ENCODE assay signal across 23 cellular contexts in genomic region chr16:10833271-10833670, GRCh38. TPM values are rescaled to one million over a fixed set of nuclear protein-coding genes. Genes with fewer than 3 reads are reported as not detected.
DNase-seq lines count a peak whose midpoint lies in the region; ATAC-seq, FAIRE-seq and TF ChIP-seq lines count a peak whose summit lies in the region.
"Had no signal": no experiment of that assay in that cellular context is flagged by ENCODE, and none has a peak within 500 bp of the region (broad histone marks: within the 10 kb centered on the region; RNA-seq: fewer than 3 reads in every experiment).

No MANE protein-coding gene starts in this region.

- no peak for DNase-seq in GM12892 (ENCODE audit: insufficient read length)
- peak; percentile 49 for DNase-seq in stimulated activated naive B cell treated with anti-CD40 and anti-IgM and Interleukin-4, amounts not matched to agents 10 μg/mL and 1 μg/mL and 100 μg/mL, for 72 hours
- no peak for DNase-seq in T-helper 9 cell
- no peak for DNase-seq in activated T-cell treated with anti-CD3 and anti-CD28 coated beads, Interleukin-2, amount 50 U/mL, for 4 hours
- no peak for DNase-seq in stimulated activated CD4-positive, alpha-beta T cell treated with anti-CD3 and anti-CD28 coated beads, Interleukin-12 subunit alpha, Interleukin-12 subunit beta, amount 100 ng/mL, for 4 hours
- DNase-seq: CD4-positive, CD25-positive, alpha-beta regulatory T cell; CD8-positive, alpha-beta memory T cell; COR-L47; DMS 273 treated with DMSO at 0.1 percent for 48 hours; DMS53; GDM1; H7; HFFc6; KBM-7 had no signal

- intact Hi-C loops in dendritic cell treated with granulocyte-macrophage colony-stimulating factor and Interleukin-4, amounts not matched to agents 40 ng/mL and 50 ng/mL, for 4 days (cut with micrococcal nuclease) = no loop called here

- ATAC-seq in HG02610 (IDR thresholded peaks at IDR 0.05; ENCODE audit: unreplicated experiment) = peak; percentile 31
- ATAC-seq in stimulated activated naive B cell treated with anti-CD40 and anti-IgM and Interleukin-4, amounts not matched to agents 10 μg/mL and 1 μg/mL and 100 μg/mL, for 72 hours (replicated peaks) = peak; percentile 35 to 41
- ATAC-seq in activated T-cell treated with anti-CD3 and anti-CD28 coated beads, Interleukin-2, amount 50 U/mL, for 4 hours = no peak
- ATAC-seq: GM23338, HCT116, HepG2 had no signal

- TF ChIP-seq POLR2A in GM12892 (IDR thresholded peaks at IDR 0.05; ENCODE audit: low read depth, low read length) = no peak

- no peaks in the 10 kb centered on the region for H3K27me3 Mint-ChIP-seq in dendritic cell treated with granulocyte-macrophage colony-stimulating factor and Interleukin-4, amounts not matched to agents 40 ng/mL and 50 ng/mL, for 4 days
- H3K27me3 Mint-ChIP-seq in stimulated activated naive B cell treated with anti-CD40 and anti-IgM and Interleukin-4, amounts not matched to agents 10 μg/mL and 1 μg/mL and 100 μg/mL, for 72 hours = no peaks in the 10 kb centered on the region
- H3K27me3 Mint-ChIP-seq in activated T-cell treated with anti-CD3 and anti-CD28 coated beads, Interleukin-2, amount 50 U/mL, for 4 hours (ENCODE audit: low read depth) = peaks cover 4% of the 10 kb centered on the region
- H3K27me3 Mint-ChIP-seq: B cell; CD4-positive, CD25-positive, alpha-beta regulatory T cell; IgD-negative memory B cell had no signal

- no peaks in the 10 kb centered on the region for H3K36me3 Mint-ChIP-seq in dendritic cell treated with granulocyte-macrophage colony-stimulating factor and Interleukin-4, amounts not matched to agents 40 ng/mL and 50 ng/mL, for 4 days (ENCODE audit: low read depth)
- peaks cover 1 to 4% of the 10 kb centered on the region in 2 donors for H3K36me3 Mint-ChIP-seq in stimulated activated naive B cell treated with anti-CD40 and anti-IgM and Interleukin-4, amounts not matched to agents 10 μg/mL and 1 μg/mL and 100 μg/mL, for 72 hours
- H3K36me3 Mint-ChIP-seq in activated T-cell treated with anti-CD3 and anti-CD28 coated beads, Interleukin-2, amount 50 U/mL, for 4 hours (ENCODE audit: insufficient read depth) = no peaks in the 10 kb centered on the region
- H3K36me3 Mint-ChIP-seq: CD4-positive, CD25-positive, alpha-beta regulatory T cell; CD8-positive, alpha-beta memory T cell; IgD-negative memory B cell had no signal

- no peak overlapping the region for H3K4me3 Mint-ChIP-seq in dendritic cell treated with granulocyte-macrophage colony-stimulating factor and Interleukin-4, amounts not matched to agents 40 ng/mL and 50 ng/mL, for 4 days
- H3K4me3 Mint-ChIP-seq in stimulated activated naive B cell treated with anti-CD40 and anti-IgM and Interleukin-4, amounts not matched to agents 10 μg/mL and 1 μg/mL and 100 μg/mL, for 72 hours = no peak overlapping the region
- H3K4me3 Mint-ChIP-seq in activated T-cell treated with anti-CD3 and anti-CD28 coated beads, Interleukin-2, amount 50 U/mL, for 4 hours = no peak overlapping the region
- H3K4me3 Mint-ChIP-seq: B cell; CD4-positive, CD25-positive, alpha-beta regulatory T cell; CD8-positive, alpha-beta memory T cell; GM23338; HFFc6 had no signal

- H3K4me1 Mint-ChIP-seq in dendritic cell treated with granulocyte-macrophage colony-stimulating factor and Interleukin-4, amounts not matched to agents 40 ng/mL and 50 ng/mL, for 4 days (ENCODE audit: low read depth) = peaks cover 78% of the 10 kb centered on the region
- H3K4me1 Mint-ChIP-seq in stimulated activated naive B cell treated with anti-CD40 and anti-IgM and Interleukin-4, amounts not matched to agents 10 μg/mL and 1 μg/mL and 100 μg/mL, for 72 hours = peaks cover 62 to 88% of the 10 kb centered on the region in 2 donors
- no peaks in the 10 kb centered on the region for H3K4me1 Mint-ChIP-seq in activated T-cell treated with anti-CD3 and anti-CD28 coated beads, Interleukin-2, amount 50 U/mL, for 4 hours (ENCODE audit: low read depth)
- H3K4me1 Mint-ChIP-seq: CD4-positive, CD25-positive, alpha-beta regulatory T cell; CD8-positive, alpha-beta memory T cell; GM23338 had no signal

- H3K27ac Mint-ChIP-seq in dendritic cell treated with granulocyte-macrophage colony-stimulating factor and Interleukin-4, amounts not matched to agents 40 ng/mL and 50 ng/mL, for 4 days = peak overlapping the region; percentile 88
- peak overlapping the region; percentile 89 for H3K27ac Mint-ChIP-seq in stimulated activated naive B cell treated with anti-CD40 and anti-IgM and Interleukin-4, amounts not matched to agents 10 μg/mL and 1 μg/mL and 100 μg/mL, for 72 hours
- H3K27ac Mint-ChIP-seq: CD4-positive, CD25-positive, alpha-beta regulatory T cell; GM23338; HFFc6; IgD-negative memory B cell had no signal

- H3K9me3 Mint-ChIP-seq in dendritic cell treated with granulocyte-macrophage colony-stimulating factor and Interleukin-4, amounts not matched to agents 40 ng/mL and 50 ng/mL, for 4 days = no peaks in the 10 kb centered on the region
- H3K9me3 Mint-ChIP-seq in stimulated activated naive B cell treated with anti-CD40 and anti-IgM and Interleukin-4, amounts not matched to agents 10 μg/mL and 1 μg/mL and 100 μg/mL, for 72 hours = no peaks in the 10 kb centered on the region
- H3K9me3 Mint-ChIP-seq in activated T-cell treated with anti-CD3 and anti-CD28 coated beads, Interleukin-2, amount 50 U/mL, for 4 hours = no peaks in the 10 kb centered on the region
- H3K9me3 Mint-ChIP-seq: CD8-positive, alpha-beta memory T cell; GM23338; HFFc6 had no signal

- FAIRE-seq in GM12892 (lab: Jason Lieb, UNC) = peak; percentile 56
- FAIRE-seq: GM18507, HepG2 had no signal

RNA-seq across cellular contexts. Expression of gene TVP23A, which starts 14.7 kb away (rescaled TPM):
- polyA plus RNA-seq in GM12892 (2012; ENCODE audit: missing spikeins) = 20.1 TPM
- under 1 TPM in 2 of 3 donors, not detected in 1; 0.11 to 0.14 TPM for total RNA-seq in activated T-cell treated with anti-CD3 and anti-CD28 coated beads, Interleukin-2, amount 50 U/mL, for 4 hours
- total RNA-seq: A172; CD8-positive, alpha-beta memory T cell; HepG2; HFFc6 had no signal
- polyA plus RNA-seq: CD4-positive, CD25-positive, alpha-beta regulatory T cell; HepG2 had no signal

RNA-seq across cellular contexts. Expression of gene CIITA, which starts 43.7 kb away (rescaled TPM):
- 89.5 TPM for polyA plus RNA-seq in GM12892 (2012; ENCODE audit: missing spikeins)
- 1 to 10 TPM; 2.4 to 3.6 (median 2.5) TPM for total RNA-seq in activated T-cell treated with anti-CD3 and anti-CD28 coated beads, Interleukin-2, amount 50 U/mL, for 4 hours
- total RNA-seq: H7 had no signal

Comparison
In these comparisons a context has a peak if more than half of its experiments do, and no peak if none do; other contexts are left out.
1. ATAC-seq: peak in HG02610 (single experiment) and stimulated activated naive B cell treated with anti-CD40 and anti-IgM and Interleukin-4, amounts not matched to agents 10 μg/mL and 1 μg/mL and 100 μg/mL, for 72 hours (2 of 2); none in activated T-cell treated with anti-CD3 and anti-CD28 coated beads, Interleukin-2, amount 50 U/mL, for 4 hours (0 of 2).